1 cellular context compared by ENCODE assay signal in the genomic region with DNA sequence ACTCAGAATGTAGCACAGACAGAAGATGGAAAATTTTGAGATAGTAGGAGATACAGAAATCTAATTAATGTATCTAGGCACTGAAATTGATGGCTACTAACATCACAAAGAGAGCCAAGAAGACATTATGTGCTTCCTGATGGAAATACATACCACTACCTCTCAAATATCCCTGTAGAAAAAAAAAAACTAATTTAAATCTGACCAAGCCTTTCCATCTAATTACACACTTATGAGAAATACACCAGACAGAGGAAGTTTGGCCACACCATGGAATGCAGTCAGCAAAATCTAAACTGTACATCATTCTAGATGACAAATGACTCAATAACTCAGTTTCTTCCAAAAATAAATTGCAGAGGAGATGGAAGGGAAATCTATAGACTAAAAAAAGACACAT.
TF ChIP-seq lines count a peak whose summit lies in the region.

No MANE protein-coding gene starts in this region.

TF ChIP-seq in SK-N-SH, 30 proteins besides CTCF, POLR2A, EP300 and RAD21:
- no peak for TF ChIP-seq POLR2AphosphoS5 (IDR thresholded peaks at IDR 0.05; ENCODE audit: low read depth, low read length)
- 0 out of 2 replicates have a peak, but pooled peaks have one; percentile 8 for TF ChIP-seq JUND (IDR thresholded peaks at IDR 0.05)
- TF ChIP-seq MEF2A (IDR thresholded peaks at IDR 0.05; ENCODE audit: borderline replicate concordance, low read depth): peak; percentile 27; the same call in 1 of the 2 replicates
- TF ChIP-seq CHD2 (IDR thresholded peaks at IDR 0.05; ENCODE audit: low read length, partially characterized antibody): no peak
- no peak for TF ChIP-seq NFIC (IDR thresholded peaks at IDR 0.05; ENCODE audit: borderline replicate concordance)
- 0 out of 2 replicates have a peak, but pooled peaks have one; percentile 11 for TF ChIP-seq RXRA (IDR thresholded peaks at IDR 0.05; ENCODE audit: borderline replicate concordance, low read depth)
- TF ChIP-seq, protein P1, sequence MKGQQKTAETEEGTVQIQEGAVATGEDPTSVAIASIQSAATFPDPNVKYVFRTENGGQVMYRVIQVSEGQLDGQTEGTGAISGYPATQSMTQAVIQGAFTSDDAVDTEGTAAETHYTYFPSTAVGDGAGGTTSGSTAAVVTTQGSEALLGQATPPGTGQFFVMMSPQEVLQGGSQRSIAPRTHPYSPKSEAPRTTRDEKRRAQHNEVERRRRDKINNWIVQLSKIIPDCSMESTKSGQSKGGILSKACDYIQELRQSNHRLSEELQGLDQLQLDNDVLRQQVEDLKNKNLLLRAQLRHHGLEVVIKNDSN (IDR thresholded peaks at IDR 0.05; ENCODE audit: borderline replicate concordance, low read depth): no peak
- TF ChIP-seq, protein P2, sequence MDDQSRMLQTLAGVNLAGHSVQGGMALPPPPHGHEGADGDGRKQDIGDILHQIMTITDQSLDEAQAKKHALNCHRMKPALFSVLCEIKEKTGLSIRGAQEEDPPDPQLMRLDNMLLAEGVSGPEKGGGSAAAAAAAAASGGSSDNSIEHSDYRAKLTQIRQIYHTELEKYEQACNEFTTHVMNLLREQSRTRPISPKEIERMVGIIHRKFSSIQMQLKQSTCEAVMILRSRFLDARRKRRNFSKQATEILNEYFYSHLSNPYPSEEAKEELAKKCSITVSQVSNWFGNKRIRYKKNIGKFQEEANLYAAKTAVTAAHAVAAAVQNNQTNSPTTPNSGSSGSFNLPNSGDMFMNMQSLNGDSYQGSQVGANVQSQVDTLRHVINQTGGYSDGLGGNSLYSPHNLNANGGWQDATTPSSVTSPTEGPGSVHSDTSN (IDR thresholded peaks at IDR 0.05): peak; percentile 70
- peak; percentile 19; the same call in 1 of the 2 replicates for TF ChIP-seq FOSL2 (IDR thresholded peaks at IDR 0.05; ENCODE audit: borderline replicate concordance, low read depth)
